In the genomic region with DNA sequence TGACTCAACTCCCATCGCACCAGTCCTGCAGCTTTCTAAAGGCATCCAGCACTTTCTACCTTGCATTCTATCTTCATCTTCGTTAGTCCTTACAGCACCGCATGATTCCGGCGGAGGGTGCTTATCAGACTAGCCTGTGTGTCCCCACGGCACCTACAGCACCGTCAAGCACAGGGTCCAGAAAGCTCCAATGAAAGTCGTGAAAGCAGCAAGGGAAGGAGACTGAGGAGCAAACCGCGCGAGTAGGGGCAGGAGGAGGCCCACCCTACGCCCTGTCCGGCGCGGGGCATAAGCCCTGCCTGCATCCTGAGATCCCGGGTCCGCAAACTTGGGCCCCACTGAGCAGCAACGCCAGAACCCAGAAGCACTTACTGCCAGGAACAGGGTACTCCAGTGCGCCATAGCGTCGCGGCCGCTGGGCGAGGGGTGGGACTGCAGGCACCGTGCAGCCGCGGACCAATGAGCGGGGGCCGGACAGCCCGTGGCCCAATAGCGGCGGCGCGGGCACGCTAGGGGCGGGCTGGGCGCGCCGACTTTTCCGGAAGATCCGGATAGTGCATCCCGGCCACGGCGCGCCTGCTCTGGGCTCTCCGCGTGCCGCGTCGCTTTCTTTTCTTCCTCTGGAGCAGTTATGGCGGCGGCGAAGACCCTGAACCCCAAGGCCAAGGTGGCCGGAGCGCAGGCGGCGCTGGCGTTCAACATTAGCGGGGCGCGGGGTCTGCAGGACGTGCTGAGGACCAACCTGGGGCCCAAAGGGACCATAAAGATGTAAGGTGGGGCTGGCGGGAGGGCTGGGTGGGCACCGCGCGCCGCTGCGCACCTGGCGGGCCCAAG, we compare ENCODE assay signal across 8 cellular contexts.
A peak's percentile ranks its signal among the peaks of the same experiment; 100 is the strongest.
DNase-seq lines count a peak whose midpoint lies in the region; ATAC-seq and TF ChIP-seq lines count a peak whose summit lies in the region.

No MANE protein-coding gene starts in this region.

- H3K4me1 ChIP-seq in ES-I3 (ENCODE audit: insufficient read depth, low read length): no peaks in the 10 kb centered on the region
- no peaks in the 10 kb centered on the region for H3K4me1 ChIP-seq in H9 (ENCODE audit: insufficient read depth, low read length)
- H3K4me1 ChIP-seq in Loucy (ENCODE audit: insufficient read depth, low read length, poor library complexity, severe bottlenecking): peaks cover 21% of the 10 kb centered on the region

- H2AFZ ChIP-seq in H9 (ENCODE audit: low read length): no peak overlapping the region
- peak overlapping the region; percentile 96 for H2AFZ ChIP-seq in Loucy (ENCODE audit: low read length)

- H4K8ac ChIP-seq in H9 (replicated peaks; ENCODE audit: insufficient read length, low read depth, low read length): no peak overlapping the region

- H3K14ac ChIP-seq in H9 (ENCODE audit: insufficient read depth, low read length): peak overlapping the region; percentile 96

- H3K4me3 Mint-ChIP-seq in H9: peak overlapping the region; percentile 90 to 94
- peak overlapping the region; percentile 93 to 94 (median 94) for H3K4me3 Mint-ChIP-seq in nephron

- no peak overlapping the region for H2BK15ac ChIP-seq in H9 (ENCODE audit: low read depth, low read length)

- H3K79me2 ChIP-seq in H9 (ENCODE audit: insufficient read depth, low read length) (peaks cover 10% of the 10 kb centered on the region; the same call in 1 of the 2 replicates), Loucy (ENCODE audit: insufficient read depth, low read length) (peaks cover 67% of the 10 kb centered on the region)

- H2BK12ac ChIP-seq in H9 (ENCODE audit: insufficient read length, low read depth, low read length): no peak overlapping the region

- no peak overlapping the region; the same call in 1 of the 2 replicates for H3K4ac ChIP-seq in H9 (ENCODE audit: low read depth, low read length)

- H3K36me3 Mint-ChIP-seq in H9 (ENCODE audit: insufficient read depth in 1 of 3, low read depth in 3 of 3): peaks cover 7 to 35% (median 24%) of the 10 kb centered on the region in 3 experiments; a peak in 6 of 7 replicates
- H3K36me3 Mint-ChIP-seq in nephron (ENCODE audit: low read depth): peaks cover 7% of the 10 kb centered on the region

- DNase-seq in H9 (peak; percentile 92), RWPE1 (ENCODE audit: low spot score) (peak; percentile 89), fibroblast of pulmonary artery (ENCODE audit: low read depth) (peak; percentile 87)
- peak; percentile 87 for DNase-seq in activated T-helper 9 cell treated with anti-CD3 and anti-CD28 coated beads, Interleukin-2, amount 50 U/mL, for 16 hours (ENCODE audit: low read depth)
- peak; percentile 93 for DNase-seq in stimulated activated naive CD8-positive, alpha-beta T cell treated with anti-CD3 and anti-CD28 coated beads, Interleukin-15, Interleukin-2, amounts not matched to agents 100 U/mL and 50 U/mL, for 24 hours

- H3K27me3 ChIP-seq in H9 (ENCODE audit: insufficient read depth, low read length) (no peaks in the 10 kb centered on the region), Loucy (ENCODE audit: insufficient read depth, low read length, poor library complexity, severe bottlenecking) (no peaks in the 10 kb centered on the region)

- H3K9me3 Mint-ChIP-seq in H9 (no peaks in the 10 kb centered on the region; a peak in 1 of 5 replicates), nephron (no peaks in the 10 kb centered on the region)

- H3K27ac Mint-ChIP-seq in H9 (peak overlapping the region; percentile 92 to 98 (median 96)), nephron (peak overlapping the region; percentile 75 to 92 (median 91))

- no CpG with 5 or more reads among the region's 69 CpGs for WGBS in H9 (ENCODE audit: extremely low coverage, insufficient read length, low lambda C conversion rate)

- peaks cover 6% of the 10 kb centered on the region; the same call in 1 of the 2 replicates for H3K36me3 ChIP-seq in ES-I3 (ENCODE audit: insufficient read depth, low read length)
- H3K36me3 ChIP-seq in Loucy (ENCODE audit: insufficient read depth, low read length): peaks cover 3% of the 10 kb centered on the region; the same call in 1 of the 2 replicates

- H3K27me3 Mint-ChIP-seq in H9 (ENCODE audit: low read depth): no peaks in the 10 kb centered on the region
- peaks cover 4% of the 10 kb centered on the region for H3K27me3 Mint-ChIP-seq in nephron (ENCODE audit: low read depth)

- no peak overlapping the region for H4K91ac ChIP-seq in H9 (ENCODE audit: insufficient read length, low read depth, low read length)

- H3K4me1 Mint-ChIP-seq in H9: peaks cover 3 to 10% of the 10 kb centered on the region in 2 experiments; a peak in 3 of 4 replicates
- H3K4me1 Mint-ChIP-seq in nephron: peaks cover 2% of the 10 kb centered on the region

- H4K5ac ChIP-seq in H9 (ENCODE audit: insufficient read length, low read depth, low read length): no peak overlapping the region

- no peaks in the 10 kb centered on the region for H3K23me2 ChIP-seq in H9 (ENCODE audit: insufficient read length, low read depth, low read length, poor library complexity, severe bottlenecking)

- H3K9ac ChIP-seq in ES-I3 (ENCODE audit: low read depth, low read length) (peak overlapping the region; percentile 92), H9 (ENCODE audit: extremely low read depth, insufficient read length, low read length) (peak overlapping the region; percentile 97), Loucy (ENCODE audit: low read depth, low read length, poor library complexity, severe bottlenecking) (peak overlapping the region; percentile 91)

- H3K79me1 ChIP-seq in H9 (ENCODE audit: insufficient read depth, low read depth, low read length, poor library complexity, severe bottlenecking): peaks cover 2% of the 10 kb centered on the region

- H3F3A ChIP-seq in Loucy (ENCODE audit: low read depth): no peaks in the 10 kb centered on the region

- H3K56ac ChIP-seq in H9 (ENCODE audit: insufficient read length, low read depth, low read length): no peak overlapping the region

- ATAC-seq in stimulated activated naive CD8-positive, alpha-beta T cell treated with anti-CD3 and anti-CD28 coated beads, Interleukin-15, Interleukin-2, amounts not matched to agents 100 U/mL and 50 U/mL, for 24 hours: peak; percentile 100

- H3K4me2 ChIP-seq in H9 (ENCODE audit: insufficient read depth, insufficient read length, low read length): peak overlapping the region; percentile 67
- H3K4me2 ChIP-seq in Loucy (ENCODE audit: low read depth, low read length, poor library complexity, severe bottlenecking): peak overlapping the region; percentile 96

- no peaks in the 10 kb centered on the region for H3K9me2 ChIP-seq in Loucy (replicated peaks; ENCODE audit: low read depth, low read length)

- H2BK20ac ChIP-seq in H9 (ENCODE audit: low read depth, low read length, poor library complexity, severe bottlenecking): no peak overlapping the region

- no peak overlapping the region for H3K27ac ChIP-seq in H9 (ENCODE audit: insufficient read length, low read depth, low read length)
- H3K27ac ChIP-seq in RWPE1: peak overlapping the region; percentile 84

- peak overlapping the region; percentile 33 for H2BK5ac ChIP-seq in H9 (ENCODE audit: insufficient read length, low read length)

- H3K23ac ChIP-seq in H9 (ENCODE audit: insufficient read length, low read depth, low read length): no peak overlapping the region

- no peak overlapping the region for H2BK120ac ChIP-seq in H9 (ENCODE audit: low read depth, low read length, poor library complexity, severe bottlenecking)

- CTCF ChIA-PET in RWPE1 (lab: Yijun Ruan, JAX): no interaction called here

- H3T11ph ChIP-seq in H9 (ENCODE audit: low read length): no peak overlapping the region

- peak overlapping the region; percentile 94 for H3K18ac ChIP-seq in H9 (ENCODE audit: insufficient read length, low read depth, low read length)

- H3K9me3 ChIP-seq in ES-I3 (ENCODE audit: control insufficient read depth, insufficient read depth, low read length): no peaks in the 10 kb centered on the region
- no peaks in the 10 kb centered on the region for H3K9me3 ChIP-seq in H9 (ENCODE audit: control insufficient read depth, low read depth, low read length)
- no peaks in the 10 kb centered on the region for H3K9me3 ChIP-seq in Loucy (ENCODE audit: insufficient read depth, low read depth, low read length)

- H4K20me1 ChIP-seq in H9 (ENCODE audit: control insufficient read depth, insufficient read depth, insufficient read length) (no peaks in the 10 kb centered on the region), Loucy (ENCODE audit: insufficient read depth, low read length, poor library complexity, severe bottlenecking) (peaks cover 26% of the 10 kb centered on the region)

- H2AK5ac ChIP-seq in H9 (ENCODE audit: insufficient read length, low read length): no peak overlapping the region

- POLR2A ChIA-PET in RWPE1 (lab: Yijun Ruan, JAX; ENCODE audit: low non-redundant PET): no interaction called here

- no peak for TF ChIP-seq CTCF in H9 (conservative IDR thresholded peaks at IDR 0.05)
- no peak for TF ChIP-seq CTCF in Loucy (conservative IDR thresholded peaks at IDR 0.05; ENCODE audit: low read length)
- no peak for TF ChIP-seq CTCF in RWPE1 (conservative IDR thresholded peaks at IDR 0.05; ENCODE audit: low read depth)
- no peak for TF ChIP-seq CTCF in fibroblast of pulmonary artery (IDR thresholded peaks at IDR 0.05; ENCODE audit: low read length, missing control alignments)
- TF ChIP-seq CTCF in nephron (IDR thresholded peaks at IDR 0.05; ENCODE audit: unreplicated experiment in 3 of 3): no peak

- H3K4me3 ChIP-seq in Loucy (ENCODE audit: low read length, poor library complexity, severe bottlenecking) (peak overlapping the region; percentile 95), fibroblast of pulmonary artery (replicated peaks; ENCODE audit: low read depth, low read length) (peak overlapping the region; percentile 97)
